8 cellular contexts compared by ENCODE assay signal in the genomic region with DNA sequence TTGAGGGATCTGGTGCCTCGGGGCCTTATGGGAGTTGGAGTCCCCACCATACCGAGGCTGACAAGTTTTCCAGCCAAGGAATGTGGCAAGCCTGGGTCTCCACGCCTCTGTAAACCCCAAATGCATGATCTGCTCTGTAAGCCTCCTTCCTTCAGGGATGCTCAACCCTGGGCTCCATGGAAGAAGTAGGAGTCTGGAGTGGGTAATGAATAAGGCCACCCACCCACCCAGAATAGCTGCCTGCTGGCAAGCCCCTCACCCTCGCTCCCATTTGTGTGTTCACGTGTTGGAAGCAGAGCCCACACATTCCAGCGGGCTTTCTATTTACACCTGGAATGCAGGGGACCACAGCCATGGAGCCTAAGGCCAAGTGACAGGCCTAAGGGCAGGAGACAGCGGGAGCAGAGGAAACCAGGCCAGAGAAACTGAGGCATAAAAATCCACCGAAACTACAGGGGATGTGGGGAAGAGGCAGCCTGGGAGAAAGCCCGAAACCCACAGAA. TPM values are rescaled to one million over a fixed set of nuclear protein-coding genes. Genes with fewer than 3 reads are reported as not detected.
DNase-seq lines count a peak whose midpoint lies in the region; ATAC-seq, FAIRE-seq and TF ChIP-seq lines count a peak whose summit lies in the region.

No MANE protein-coding gene starts in this region.

- no peak for TF ChIP-seq EP300 in esophagus muscularis mucosa (IDR thresholded peaks at IDR 0.05)

- no peaks in the 10 kb centered on the region for H3K36me3 ChIP-seq in esophagus muscularis mucosa

- peaks cover 49 to 81% (median 77%) of the 10 kb centered on the region in 4 donors for H3K4me1 ChIP-seq in esophagus muscularis mucosa

- 19% methylated on average over 9 of the region's 9 CpGs for WGBS in esophagus muscularis mucosa

- POLR2A ChIA-PET in RWPE1 (lab: Yijun Ruan, JAX; ENCODE audit: low non-redundant PET): no interaction called here
- POLR2A ChIA-PET in GM10248 (lab: Yijun Ruan, JAX): interaction anchor here (0.6 to 1.6 kb wide), 3 partner anchors 169 to 1224 kb away, joined by 3 to 5 read pairs (median 3); no protein-coding TSS in a partner anchor

- intact Hi-C loops in esophagus muscularis mucosa (cut with DNase I): no loop called here

- no peaks in the 10 kb centered on the region for H3K27me3 ChIP-seq in esophagus muscularis mucosa

- TF ChIP-seq CTCF in D721Med (IDR thresholded peaks at IDR 0.05; ENCODE audit: insufficient read depth, missing control alignments) (no peak), RWPE1 (conservative IDR thresholded peaks at IDR 0.05; ENCODE audit: low read depth) (no peak), esophagus muscularis mucosa (IDR thresholded peaks at IDR 0.05) (no peak), progenitor cell of endocrine pancreas (IDR thresholded peaks at IDR 0.05; ENCODE audit: unreplicated experiment) (no peak), GM10248 (IDR thresholded peaks at IDR 0.05; ENCODE audit: control extremely low read depth, extremely low read depth, low read depth, missing control alignments) (no peak)

- CTCF ChIA-PET in RWPE1 (lab: Yijun Ruan, JAX) (interaction anchor here (0.6 to 1.4 kb wide), 2 partner anchors 102 to 169 kb away, joined by 3 to 4 read pairs; no protein-coding TSS in a partner anchor), GM10248 (lab: Yijun Ruan, JAX) (interaction anchor here (1.0 kb wide), 1 partner anchor 82 kb away, joined by 3 read pairs; no protein-coding TSS in a partner anchor)

- H3K27ac ChIP-seq in RWPE1 (peak overlapping the region; percentile 99), esophagus muscularis mucosa (replicated peaks in 1 of 4) (peak overlapping the region; percentile 92 to 99 (median 97))

- ATAC-seq in GM18909 (IDR thresholded peaks at IDR 0.05; ENCODE audit: poor library complexity, unreplicated experiment): no peak

- peaks cover 39% of the 10 kb centered on the region for H3K4me1 Mint-ChIP-seq in progenitor cell of endocrine pancreas (ENCODE audit: low read depth)

- H3K4me3 ChIP-seq in esophagus muscularis mucosa: peak overlapping the region; percentile 62 to 64 (median 64)

- DNase-seq in D721Med (ENCODE audit: insufficient read length, low spot score): peak; percentile 82
- DNase-seq in RWPE1 (ENCODE audit: low spot score): peak; percentile 94
- peak; percentile 99 for DNase-seq in esophagus muscularis mucosa (ENCODE audit: extremely low spot score)
- DNase-seq in progenitor cell of endocrine pancreas (ENCODE audit: low spot score, unreplicated experiment): no peak
- no peak for DNase-seq in GM10248 (ENCODE audit: extremely low spot score)
- no peak for DNase-seq in SIG-M5 (lab: John Stamatoyannopoulos, UW)
- no peak for DNase-seq in AML-193 (lab: John Stamatoyannopoulos, UW)

- FAIRE-seq in D721Med (lab: Jason Lieb, UNC): no peak

- peak overlapping the region; percentile 96 for H3K27ac Mint-ChIP-seq in progenitor cell of endocrine pancreas

- peak overlapping the region; percentile 78 for H3K4me3 Mint-ChIP-seq in progenitor cell of endocrine pancreas (ENCODE audit: low read depth)

- no peaks in the 10 kb centered on the region for H3K36me3 Mint-ChIP-seq in progenitor cell of endocrine pancreas (ENCODE audit: insufficient read depth)

- no peaks in the 10 kb centered on the region for H3K9me3 Mint-ChIP-seq in progenitor cell of endocrine pancreas (ENCODE audit: low read depth)

- H3K9me3 ChIP-seq in esophagus muscularis mucosa: no peaks in the 10 kb centered on the region

- H3K27me3 Mint-ChIP-seq in progenitor cell of endocrine pancreas: no peaks in the 10 kb centered on the region

- no peak for TF ChIP-seq POLR2A in esophagus muscularis mucosa (IDR thresholded peaks at IDR 0.05; ENCODE audit: low read depth)

RNA-seq across cellular contexts. Expression of gene DLG4, which starts 4.4 kb away (rescaled TPM):
- 10 to 100 TPM; 12.3 to 21.4 (median 16.5) TPM for total RNA-seq in esophagus muscularis mucosa
- 46.3 and 48.6 TPM in 2 replicates for total RNA-seq in progenitor cell of endocrine pancreas

RNA-seq across cellular contexts. Expression of gene ACADVL, which starts 4.6 kb away (rescaled TPM):
- total RNA-seq in esophagus muscularis mucosa (100 to 1,000 TPM; 250 to 662 (median 544) TPM), progenitor cell of endocrine pancreas (653 and 693 TPM in 2 replicates)

RNA-seq across cellular contexts. Expression of gene DVL2, which starts 19.1 kb away (rescaled TPM):
- total RNA-seq in esophagus muscularis mucosa (10 to 100 TPM; 34.5 to 55.5 (median 43.7) TPM), progenitor cell of endocrine pancreas (104 TPM in 2 replicates)

RNA-seq across cellular contexts. Expression of gene PHF23, which starts 24.1 kb away (rescaled TPM):
- 10 to 100 TPM; 21.6 to 38.1 (median 24.8) TPM for total RNA-seq in esophagus muscularis mucosa
- 66.9 and 73.7 TPM in 2 replicates for total RNA-seq in progenitor cell of endocrine pancreas

RNA-seq across cellular contexts. Expression of gene GABARAP, which starts 27.1 kb away (rescaled TPM):
- total RNA-seq in esophagus muscularis mucosa (100 to 1,000 TPM; 360 to 524 (median 408) TPM), progenitor cell of endocrine pancreas (447 and 466 TPM in 2 replicates)

Comparison
In these comparisons a context has a peak if more than half of its experiments do, and no peak if none do; other contexts are left out.
1. DNase-seq: peak in D721Med (single experiment), RWPE1 (single experiment) and esophagus muscularis mucosa (single experiment); none in progenitor cell of endocrine pancreas (single experiment), GM10248 (single experiment), SIG-M5 (single experiment) and AML-193 (0 of 2).